Comparison of ENCODE assay signal across 10 cellular contexts in the genomic region with DNA sequence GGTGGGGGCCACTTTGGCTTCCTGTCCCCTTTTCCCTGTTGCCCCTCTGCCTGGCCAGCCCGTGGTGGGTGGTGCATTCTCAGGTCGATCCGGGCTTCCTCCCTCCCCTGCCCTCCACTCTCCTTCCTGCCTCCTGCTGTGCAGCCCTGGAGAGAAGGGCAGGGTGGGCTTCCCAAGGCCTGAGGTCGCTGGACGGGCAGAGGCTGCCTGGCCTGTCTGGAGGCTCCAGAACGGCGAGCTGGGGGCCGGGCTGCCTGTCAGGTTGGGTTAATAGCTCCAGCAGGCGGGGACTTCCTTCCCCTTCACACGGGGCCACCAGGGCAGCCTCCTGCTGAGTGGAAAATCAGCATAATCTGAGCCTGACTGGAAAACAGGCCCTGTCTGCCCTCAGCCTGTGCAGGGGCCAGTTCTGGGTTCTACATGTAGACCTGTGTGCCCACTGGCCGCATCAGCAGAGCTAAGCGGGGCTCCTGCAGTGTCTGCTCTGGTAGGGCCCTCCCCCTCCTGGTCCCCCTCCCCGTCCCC.
DNase-seq lines count a peak whose midpoint lies in the region; ATAC-seq, FAIRE-seq and TF ChIP-seq lines count a peak whose summit lies in the region.
"Had no signal": no experiment of that assay in that cellular context is flagged by ENCODE, and none has a peak within 500 bp of the region (broad histone marks: within the 10 kb centered on the region; RNA-seq: fewer than 3 reads in every experiment).

No MANE protein-coding gene starts in this region.

- CTCF ChIA-PET in GM10248 (lab: Yijun Ruan, JAX) = no interaction called here

- H3K4me1 ChIP-seq in adipocyte (ENCODE audit: control insufficient read depth, insufficient read depth, low read length) = no peaks in the 10 kb centered on the region
- H3K4me1 ChIP-seq: testis had no signal

- H3K9ac ChIP-seq in adipocyte (ENCODE audit: low read length) = no peak overlapping the region

- no peak for TF ChIP-seq CTCF in D721Med (IDR thresholded peaks at IDR 0.05; ENCODE audit: insufficient read depth, missing control alignments)
- no peak for TF ChIP-seq CTCF in GM10248 (IDR thresholded peaks at IDR 0.05; ENCODE audit: control extremely low read depth, extremely low read depth, low read depth, missing control alignments)

- peak; percentile 87 for DNase-seq in D721Med (ENCODE audit: insufficient read length, low spot score)
- peak; percentile 88 for DNase-seq in KBM-7
- peak; percentile 41 for DNase-seq in adipocyte (ENCODE audit: low read depth)
- DNase-seq in left kidney (ENCODE audit: low read depth, low spot score) = peak; percentile 69
- DNase-seq in GM10248 (ENCODE audit: extremely low spot score) = no peak
- no peak for DNase-seq in NCI-H146 (lab: John Stamatoyannopoulos, UW)
- DNase-seq: SIG-M5, testis had no signal

- POLR2A ChIA-PET in GM10248 (lab: Yijun Ruan, JAX) = no interaction called here

- ATAC-seq in GM18517 (IDR thresholded peaks at IDR 0.05; ENCODE audit: unreplicated experiment) (no peak), GM21360 (IDR thresholded peaks at IDR 0.05; ENCODE audit: unreplicated experiment) (no peak)

- H3K9me3 ChIP-seq in adipocyte (ENCODE audit: control insufficient read depth, low read length) = no peaks in the 10 kb centered on the region
- H3K9me3 ChIP-seq: testis had no signal

- no peak overlapping the region for H3K4me3 ChIP-seq in adipocyte (ENCODE audit: low read length)
- H3K4me3 ChIP-seq: testis had no signal

- in situ Hi-C loops in KBM-7 (cut with MboI; ENCODE audit: low pct_unique_long_range_greater_than_20kb, low sequenced_read_pairs) = no loop called here

- no peaks in the 10 kb centered on the region for H3K36me3 ChIP-seq in adipocyte (ENCODE audit: control insufficient read depth, insufficient read depth, low read length, severe bottlenecking)

- no peak for FAIRE-seq in D721Med (lab: Jason Lieb, UNC)

- H3K27me3 ChIP-seq in adipocyte (replicated peaks; ENCODE audit: control insufficient read depth, insufficient read depth, low read length) = no peaks in the 10 kb centered on the region
- H3K27me3 ChIP-seq: testis had no signal

Comparison
In these comparisons a context has a peak if more than half of its experiments do, and no peak if none do; other contexts are left out.
1. DNase-seq: peak in D721Med (single experiment), KBM-7 (single experiment), adipocyte (single experiment) and left kidney (single experiment); none in GM10248 (single experiment) and NCI-H146 (single experiment).